Comparison of ENCODE assay signal across 8 cellular contexts in genomic region chr7:19982841-19983835, GRCh38.
A peak's percentile ranks its signal among the peaks of the same experiment; 100 is the strongest.
DNase-seq lines count a peak whose midpoint lies in the region; ATAC-seq and TF ChIP-seq lines count a peak whose summit lies in the region.

No MANE protein-coding gene starts in this region.

- H3K4me3 ChIP-seq in foreskin fibroblast (ENCODE audit: low read depth in 1 of 2, low read length in 2 of 2) (no peak overlapping the region), thyroid gland (replicated peaks in 1 of 3) (no peak overlapping the region)

- no peaks in the 10 kb centered on the region for H3K4me1 ChIP-seq in thyroid gland

- no peaks in the 10 kb centered on the region for H3K27me3 ChIP-seq in thyroid gland

- no peak overlapping the region for H3K27ac ChIP-seq in thyroid gland

- no peaks in the 10 kb centered on the region for H3K9me3 ChIP-seq in thyroid gland

- no peak for TF ChIP-seq POLR2A in thyroid gland (IDR thresholded peaks at IDR 0.05)

- peak; percentile 30 for TF ChIP-seq CTCF in foreskin fibroblast (IDR thresholded peaks at IDR 0.05; ENCODE audit: low read depth, low read length)
- TF ChIP-seq CTCF in thyroid gland (IDR thresholded peaks at IDR 0.05) = no peak

- peak; percentile 70 for DNase-seq in DMS53 (lab: John Stamatoyannopoulos, UW)
- peak; percentile 89 for DNase-seq in RPMI7951 (ENCODE audit: low read depth)
- peak; percentile 35 to 71 for DNase-seq in foreskin fibroblast
- DNase-seq in thyroid gland = peak; percentile 1 to 2
- no peak for DNase-seq in NCI-H2107 treated with DMSO at 0.1 percent for 48 hours (lab: John Stamatoyannopoulos, UW; ENCODE audit: unreplicated experiment)
- DNase-seq in activated CD8-positive, alpha-beta memory T cell treated with anti-CD3 and anti-CD28 coated beads, Interleukin-2, amount 50 U/mL, for 48 hours = no peak
- no peak for DNase-seq in HK-2 (ENCODE audit: unreplicated experiment)

- H3K36me3 ChIP-seq in thyroid gland = no peaks in the 10 kb centered on the region

- 42% methylated on average over 6 of the region's 6 CpGs for WGBS in thyroid gland, 2 donors

- intact Hi-C loops in thyroid gland (cut with DNase I) = no loop called here

- peak; percentile 47 for ATAC-seq in GM21619 (IDR thresholded peaks at IDR 0.05; ENCODE audit: unreplicated experiment)

Comparison
In these comparisons a context has a peak if more than half of its experiments do, and no peak if none do; other contexts are left out.
1. DNase-seq: peak in DMS53 (single experiment), RPMI7951 (single experiment), foreskin fibroblast (2 of 2) and thyroid gland (2 of 2); none in NCI-H2107 treated with DMSO at 0.1 percent for 48 hours (single experiment), activated CD8-positive, alpha-beta memory T cell treated with anti-CD3 and anti-CD28 coated beads, Interleukin-2, amount 50 U/mL, for 48 hours (single experiment) and HK-2 (single experiment).